In the genomic region with DNA sequence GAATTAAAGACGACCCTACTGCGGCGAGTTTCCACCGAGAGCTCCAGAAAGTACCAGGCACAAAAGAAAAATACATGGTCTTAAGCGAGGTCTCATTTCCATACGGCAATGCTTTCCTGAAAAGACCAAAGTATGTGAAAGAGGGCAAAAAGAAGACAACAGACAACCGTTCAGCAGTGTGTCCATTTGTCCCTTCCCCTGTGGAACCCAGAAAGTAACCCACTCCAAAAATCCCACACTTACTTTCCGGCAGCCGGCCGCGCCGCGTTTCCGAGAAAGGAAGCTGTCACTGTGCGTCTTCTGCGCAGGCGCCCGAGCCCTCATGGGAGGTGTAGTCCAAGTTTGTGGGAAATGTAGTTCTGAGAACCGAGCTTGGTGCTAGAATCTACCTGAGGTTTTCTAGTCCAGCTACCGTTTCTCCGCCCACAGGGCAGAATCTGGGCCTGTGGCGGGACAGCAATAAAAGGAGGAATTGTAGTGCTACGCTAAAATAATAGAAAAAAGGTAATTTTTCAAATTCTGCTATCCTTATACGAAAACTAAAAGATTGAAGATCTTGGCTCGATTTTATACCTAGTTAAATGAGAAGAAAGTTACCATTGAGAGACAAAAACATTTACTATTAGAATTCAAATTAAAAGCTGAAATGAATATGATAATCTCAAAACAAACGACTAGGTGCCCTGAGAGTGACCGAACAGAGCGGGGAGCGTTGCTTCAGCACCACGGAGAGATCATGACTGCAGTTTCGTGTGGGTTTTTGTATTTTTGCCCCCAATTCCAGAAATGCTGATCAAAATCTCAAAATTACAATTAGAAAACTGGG, we compare ENCODE assay signal across 8 cellular contexts. TPM values are rescaled to one million over a fixed set of nuclear protein-coding genes. Genes with fewer than 3 reads are reported as not detected.
DNase-seq lines count a peak whose midpoint lies in the region; ATAC-seq, FAIRE-seq and TF ChIP-seq lines count a peak whose summit lies in the region.

TSS of gene PUS3 (minus strand) at position 280 of the 826 bp plus-strand sequence. CDS start 6,922 bp downstream, outside the sequence.

- no peak for TF ChIP-seq CTCF in AG04450 (IDR thresholded peaks at IDR 0.05; ENCODE audit: low read depth, low read length)
- TF ChIP-seq CTCF in WI38 (IDR thresholded peaks at IDR 0.05; ENCODE audit: low read depth, low read length) = no peak
- TF ChIP-seq CTCF in bronchial epithelial cell (IDR thresholded peaks at IDR 0.05; ENCODE audit: insufficient read depth, low read length, severe bottlenecking) = no peak
- TF ChIP-seq CTCF in smooth muscle cell (IDR thresholded peaks at IDR 0.05; ENCODE audit: borderline replicate concordance, insufficient read depth, poor library complexity, severe bottlenecking) = no peak

- H3K27me3 ChIP-seq in AG04450 (ENCODE audit: control insufficient read depth, insufficient read depth, low read length) (peaks cover 22% of the 10 kb centered on the region), bronchial epithelial cell (ENCODE audit: control insufficient read depth, insufficient read depth, low read length) (peaks cover 2% of the 10 kb centered on the region), smooth muscle cell (ENCODE audit: low read depth) (peaks cover 30% of the 10 kb centered on the region)

- H3K79me2 ChIP-seq in smooth muscle cell (ENCODE audit: low read depth) = peaks cover 26% of the 10 kb centered on the region

- WGBS in smooth muscle cell (ENCODE audit: low lambda C conversion rate) = 5% methylated on average over 31 of the region's 31 CpGs

- H3K4me1 ChIP-seq in smooth muscle cell (ENCODE audit: low read depth) = peaks cover 13% of the 10 kb centered on the region

- H3F3A ChIP-seq in smooth muscle cell (ENCODE audit: low read depth) = peaks cover 9% of the 10 kb centered on the region

- FAIRE-seq in bronchial epithelial cell (lab: Jason Lieb, UNC) = no peak

- H3K27ac ChIP-seq in AG04450 (ENCODE audit: low read depth, low read length) (peak within 1 kb of the TSS; percentile 55), smooth muscle cell (ENCODE audit: low read depth) (peak within 1 kb of the TSS; percentile 26)

- H3K9me3 ChIP-seq in AG04450 (ENCODE audit: control insufficient read depth, insufficient read depth, low read length) (no peaks in the 10 kb centered on the region; the same call in 1 of the 2 replicates), smooth muscle cell (replicated peaks; ENCODE audit: low read depth) (no peaks in the 10 kb centered on the region)

- H3K4me2 ChIP-seq in smooth muscle cell = peak within 1 kb of the TSS; percentile 96

- H3K36me3 ChIP-seq in bronchial epithelial cell (ENCODE audit: control insufficient read depth, insufficient read depth, low read length) (peaks cover 3% of the 10 kb centered on the region), smooth muscle cell (ENCODE audit: low read depth) (no peaks in the 10 kb centered on the region)

- CTCF ChIA-PET in AG04450 (lab: Charles Lee) = interaction anchor here (0.5 to 1.7 kb wide), 5 partner anchors 12 to 291 kb away, joined by 3 to 6 read pairs (median 4); partner anchors contain the start of genes CDON and HYLS1

- peak; percentile 48 for DNase-seq in AG04450 (ENCODE audit: low read depth, low spot score)
- DNase-seq in NCI-H2227 (lab: John Stamatoyannopoulos, UW; ENCODE audit: unreplicated experiment) = peak; percentile 87
- DNase-seq in bronchial epithelial cell (ENCODE audit: low read depth) = peak; percentile 76
- peak; percentile 91 for DNase-seq in iPS-NIHi7 (ENCODE audit: extremely low spot score)
- peak; percentile 53 for DNase-seq in smooth muscle cell (lab: John Stamatoyannopoulos, UW; ENCODE audit: unreplicated experiment)

- H4K20me1 ChIP-seq in smooth muscle cell (ENCODE audit: low read depth) = no peaks in the 10 kb centered on the region

- POLR2A ChIA-PET in AG04450 (lab: Yijun Ruan, JAX) = interaction anchor here (0.5 to 1.3 kb wide), 4 partner anchors 15 to 241 kb away, joined by 3 to 16 read pairs (median 4); partner anchors contain the start of gene HYLS1

- H3K4me3 ChIP-seq in AG04450 (ENCODE audit: low read depth, low read length) (peak within 1 kb of the TSS; percentile 83), WI38 (ENCODE audit: low read depth, low read length) (peak within 1 kb of the TSS; percentile 86), bronchial epithelial cell (ENCODE audit: low read depth, low read length) (peak within 1 kb of the TSS; percentile 46), smooth muscle cell (peak within 1 kb of the TSS; percentile 69)

- H2AFZ ChIP-seq in smooth muscle cell (ENCODE audit: low read depth) = peak within 1 kb of the TSS; percentile 95

- H3K9ac ChIP-seq in smooth muscle cell (ENCODE audit: low read depth) = peak within 1 kb of the TSS; percentile 74

- ATAC-seq in GM18907 (IDR thresholded peaks at IDR 0.05; ENCODE audit: unreplicated experiment) = peak; percentile 92
- ATAC-seq in HG03139 (IDR thresholded peaks at IDR 0.05; ENCODE audit: unreplicated experiment) = peak; percentile 96

RNA-seq across cellular contexts. Expression of gene PUS3, which starts in this region (rescaled TPM):
- 9.5 and 13.2 TPM in 2 replicates for polyA plus RNA-seq in AG04450 (2011; rRNA removed)
- 8.1 and 8.3 TPM in 2 replicates for polyA minus RNA-seq in AG04450 (2011; rRNA and poly(A)+ RNA removed)
- 11.6 and 19.5 TPM in 2 replicates for total RNA-seq in bronchial epithelial cell
- total RNA-seq in smooth muscle cell = 10.9 and 20.3 TPM in 2 replicates
- polyA plus RNA-seq in smooth muscle cell = 9.9 and 12.2 TPM in 2 replicates

Comparison
In these comparisons a context has a peak if more than half of its experiments do, and no peak if none do; other contexts are left out.
1. Peak in every context shown above with its lines: DNase-seq, ATAC-seq, H3K4me3 ChIP-seq and H3K27ac ChIP-seq.